30 cellular contexts compared by ENCODE assay signal in the genomic region with DNA sequence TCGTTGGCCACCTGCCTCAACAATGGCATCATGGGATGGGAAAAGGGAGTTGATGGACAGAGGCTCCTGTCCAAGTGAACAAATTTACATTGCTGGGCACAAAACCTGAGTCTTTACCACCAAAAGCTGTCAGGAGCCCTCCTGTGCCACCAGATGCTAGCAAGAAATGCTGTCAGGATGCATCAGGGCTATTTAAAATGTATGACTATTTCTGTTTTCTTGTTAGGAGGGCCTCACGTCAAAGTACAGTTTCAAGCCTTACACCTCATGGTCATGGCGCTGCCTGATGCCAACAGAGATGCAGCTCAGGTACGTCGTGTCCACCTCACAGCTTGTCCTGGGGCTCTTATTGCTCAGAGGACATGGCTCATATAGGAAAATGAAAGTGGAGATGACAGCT.
"Had no signal": no experiment of that assay in that cellular context is flagged by ENCODE, and none has a peak within 500 bp of the region (broad histone marks: within the 10 kb centered on the region; RNA-seq: fewer than 3 reads in every experiment).

No MANE protein-coding gene starts in this region.

- H3K27ac Mint-ChIP-seq: activated B cell treated with CpG ODN at 0.5 μM for 24 hours; activated CD4-positive, alpha-beta memory T cell treated with anti-CD3 and anti-CD28 coated beads for 36 hours; activated CD4-positive, alpha-beta T cell treated with anti-CD3 and anti-CD28 coated beads, Interleukin-2, amount 10 ng/mL, durations not matched to agents 24 days and 14 days; activated CD8-positive, alpha-beta T cell treated with anti-CD3 and anti-CD28 coated beads for 36 hours; activated naive CD4-positive, alpha-beta T cell treated with anti-CD3 and anti-CD28 coated beads, Interleukin-2, amount 10 ng/mL, durations not matched to agents 7 days and 5 days; activated naive CD4-positive, alpha-beta T cell treated with anti-CD3 and anti-CD28 coated beads, Interleukin-2, amount 50 U/mL, for 24 hours; activated naive CD8-positive, alpha-beta T cell; activated naive CD8-positive, alpha-beta T cell treated with anti-CD3 and anti-CD28 coated beads, Interleukin-2, amount 10 ng/mL, durations not matched to agents 7 days and 5 days; activated naive CD8-positive, alpha-beta T cell treated with anti-CD3 and anti-CD28 coated beads, Interleukin-2, amount 50 U/mL, for 24 hours; activated T-helper 2 cell treated with anti-CD3 and anti-CD28 coated beads, Interferon-gamma antibody, Interleukin-2, Interleukin-4, amounts not matched to agents 10 μg/mL and 5 μg/mL and 100 μg/mL, durations not matched to agents 14 hours and 24 hours and 36 hours; T-helper 1 cell treated with Interleukin-12 subunit alpha and Interleukin-12 subunit beta and Interleukin-4 antibody, amounts not matched to agents 30 μg/mL and 1 μg/mL, for 36 hours; T-helper 2 cell treated with Interferon-gamma antibody and Interleukin-4, amounts not matched to agents 5 μg/mL and 100 μg/mL, for 36 hours had no signal

- H3K27ac ChIP-seq: ascending aorta, cardiac muscle cell, VCaP had no signal

- H3K9me3 Mint-ChIP-seq: activated B cell treated with CpG ODN at 0.5 μM for 24 hours; activated CD4-positive, alpha-beta memory T cell treated with anti-CD3 and anti-CD28 coated beads for 36 hours; activated CD4-positive, alpha-beta T cell treated with anti-CD3 and anti-CD28 coated beads, Interleukin-2, amount 10 ng/mL, durations not matched to agents 24 days and 14 days; activated naive CD4-positive, alpha-beta T cell treated with anti-CD3 and anti-CD28 coated beads, Interleukin-2, amount 10 ng/mL, durations not matched to agents 7 days and 5 days; activated naive CD4-positive, alpha-beta T cell treated with anti-CD3 and anti-CD28 coated beads, Interleukin-2, amount 50 U/mL, for 24 hours; activated naive CD8-positive, alpha-beta T cell treated with anti-CD3 and anti-CD28 coated beads, Interleukin-2, amount 10 ng/mL, durations not matched to agents 7 days and 5 days; activated naive CD8-positive, alpha-beta T cell treated with anti-CD3 and anti-CD28 coated beads, Interleukin-2, amount 50 U/mL, for 24 hours; activated T-helper 2 cell treated with anti-CD3 and anti-CD28 coated beads, Interferon-gamma antibody, Interleukin-2, Interleukin-4, amounts not matched to agents 10 μg/mL and 5 μg/mL and 100 μg/mL, durations not matched to agents 14 hours and 24 hours and 36 hours; central memory CD8-positive, alpha-beta T cell; T-helper 1 cell treated with Interleukin-12 subunit alpha and Interleukin-12 subunit beta and Interleukin-4 antibody, amounts not matched to agents 30 μg/mL and 1 μg/mL, for 36 hours; T-helper 2 cell treated with Interferon-gamma antibody and Interleukin-4, amounts not matched to agents 5 μg/mL and 100 μg/mL, for 36 hours had no signal

- H3K27me3 ChIP-seq: ascending aorta, cardiac muscle cell had no signal

- H3K27me3 Mint-ChIP-seq: activated CD4-positive, alpha-beta memory T cell treated with anti-CD3 and anti-CD28 coated beads for 36 hours; activated CD4-positive, alpha-beta T cell treated with anti-CD3 and anti-CD28 coated beads, Interleukin-2, amount 10 ng/mL, durations not matched to agents 24 days and 14 days; activated CD8-positive, alpha-beta T cell treated with anti-CD3 and anti-CD28 coated beads for 36 hours; activated naive CD4-positive, alpha-beta T cell treated with anti-CD3 and anti-CD28 coated beads, Interleukin-2, amount 10 ng/mL, durations not matched to agents 7 days and 5 days; activated naive CD4-positive, alpha-beta T cell treated with anti-CD3 and anti-CD28 coated beads, Interleukin-2, amount 50 U/mL, for 24 hours; activated naive CD8-positive, alpha-beta T cell; activated naive CD8-positive, alpha-beta T cell treated with anti-CD3 and anti-CD28 coated beads, Interleukin-2, amount 10 ng/mL, durations not matched to agents 7 days and 5 days; brain; central memory CD8-positive, alpha-beta T cell had no signal

- H3K9me3 ChIP-seq: ascending aorta had no signal

- H3K4me1 Mint-ChIP-seq: activated B cell treated with CpG ODN at 0.5 μM for 24 hours; activated CD4-positive, alpha-beta T cell treated with anti-CD3 and anti-CD28 coated beads, Interleukin-2, amount 10 ng/mL, durations not matched to agents 24 days and 14 days; activated naive CD4-positive, alpha-beta T cell treated with anti-CD3 and anti-CD28 coated beads, Interleukin-2, amount 10 ng/mL, durations not matched to agents 7 days and 5 days; activated naive CD4-positive, alpha-beta T cell treated with anti-CD3 and anti-CD28 coated beads, Interleukin-2, amount 50 U/mL, for 24 hours; activated naive CD8-positive, alpha-beta T cell treated with anti-CD3 and anti-CD28 coated beads, Interleukin-2, amount 10 ng/mL, durations not matched to agents 7 days and 5 days; activated naive CD8-positive, alpha-beta T cell treated with anti-CD3 and anti-CD28 coated beads, Interleukin-2, amount 50 U/mL, for 24 hours; central memory CD8-positive, alpha-beta T cell had no signal

- ATAC-seq: activated CD8-positive, alpha-beta T cell treated with anti-CD3 and anti-CD28 coated beads for 36 hours; activated naive CD8-positive, alpha-beta T cell treated with anti-CD3 and anti-CD28 coated beads, Interleukin-2, amount 50 U/mL, for 24 hours had no signal

- H3K4me3 ChIP-seq: ascending aorta, cardiac muscle cell had no signal

- DNase-seq: activated B cell treated with CpG ODN at 0.5 μM for 24 hours; activated CD4-positive, alpha-beta T cell treated with anti-CD3 and anti-CD28 coated beads for 4 hours; activated CD4-positive, alpha-beta T cell treated with anti-CD3 and anti-CD28 coated beads, Interleukin-2, amount 50 U/mL, for 1 hour; activated CD4-positive, alpha-beta T cell treated with anti-CD3 and anti-CD28 coated beads, Interleukin-2, amount 50 U/mL, for 4 hours; activated CD4-positive, CD25-positive, alpha-beta regulatory T cell treated with anti-CD3 and anti-CD28 coated beads, Interleukin-2, amount 50 U/mL, for 72 hours; activated CD8-positive, alpha-beta memory T cell treated with anti-CD3 and anti-CD28 coated beads, Interleukin-2, amount 50 U/mL, for 4 hours; activated effector memory CD4-positive, alpha-beta T cell treated with Interleukin-2 at 50 U/mL for 16 hours; activated gamma-delta T cell; activated naive CD4-positive, alpha-beta T cell treated with anti-CD3 and anti-CD28 coated beads, Interleukin-2, amount 10 ng/mL, durations not matched to agents 7 days and 5 days; activated naive CD4-positive, alpha-beta T cell treated with Interleukin-2 at 50 U/mL for 16 hours; activated naive CD8-positive, alpha-beta T cell treated with anti-CD3 and anti-CD28 coated beads, Interleukin-2, amount 10 ng/mL, durations not matched to agents 7 days and 5 days; activated T-cell treated with anti-CD3 and anti-CD28 coated beads for 4 hours; activated T-cell treated with anti-CD3 and anti-CD28 coated beads, Interleukin-2, amount 50 U/mL, for 1 hour; activated T-cell treated with anti-CD3 and anti-CD28 coated beads, Interleukin-2, amount 50 U/mL, for 48 hours; T-helper 1 cell; T-helper 9 cell had no signal

- H3K4me1 ChIP-seq: ascending aorta had no signal

- H3K36me3 Mint-ChIP-seq: activated CD4-positive, alpha-beta memory T cell treated with anti-CD3 and anti-CD28 coated beads for 36 hours; activated naive CD4-positive, alpha-beta T cell treated with anti-CD3 and anti-CD28 coated beads, Interleukin-2, amount 10 ng/mL, durations not matched to agents 7 days and 5 days; activated naive CD4-positive, alpha-beta T cell treated with anti-CD3 and anti-CD28 coated beads, Interleukin-2, amount 50 U/mL, for 24 hours; activated naive CD8-positive, alpha-beta T cell; activated naive CD8-positive, alpha-beta T cell treated with anti-CD3 and anti-CD28 coated beads, Interleukin-2, amount 10 ng/mL, durations not matched to agents 7 days and 5 days had no signal

- H3K4me3 Mint-ChIP-seq: activated B cell treated with CpG ODN at 0.5 μM for 24 hours; activated CD4-positive, alpha-beta memory T cell treated with anti-CD3 and anti-CD28 coated beads for 36 hours; activated CD4-positive, alpha-beta T cell treated with anti-CD3 and anti-CD28 coated beads, Interleukin-2, amount 10 ng/mL, durations not matched to agents 24 days and 14 days; activated CD8-positive, alpha-beta T cell treated with anti-CD3 and anti-CD28 coated beads for 36 hours; activated naive CD4-positive, alpha-beta T cell treated with anti-CD3 and anti-CD28 coated beads, Interleukin-2, amount 10 ng/mL, durations not matched to agents 7 days and 5 days; activated naive CD4-positive, alpha-beta T cell treated with anti-CD3 and anti-CD28 coated beads, Interleukin-2, amount 50 U/mL, for 24 hours; activated naive CD8-positive, alpha-beta T cell; activated naive CD8-positive, alpha-beta T cell treated with anti-CD3 and anti-CD28 coated beads, Interleukin-2, amount 10 ng/mL, durations not matched to agents 7 days and 5 days; activated naive CD8-positive, alpha-beta T cell treated with anti-CD3 and anti-CD28 coated beads, Interleukin-2, amount 50 U/mL, for 24 hours; central memory CD8-positive, alpha-beta T cell; T-helper 1 cell treated with Interleukin-12 subunit alpha and Interleukin-12 subunit beta and Interleukin-4 antibody, amounts not matched to agents 30 μg/mL and 1 μg/mL, for 36 hours; T-helper 2 cell treated with Interferon-gamma antibody and Interleukin-4, amounts not matched to agents 5 μg/mL and 100 μg/mL, for 36 hours had no signal

- H3K36me3 ChIP-seq: ascending aorta, cardiac muscle cell had no signal
